Comparison of ENCODE assay signal across 8 cellular contexts in genomic region chr10:66180651-66181318, GRCh38.
DNase-seq lines count a peak whose midpoint lies in the region; ATAC-seq and TF ChIP-seq lines count a peak whose summit lies in the region.

No MANE protein-coding gene starts in this region.

- H3K36me3 ChIP-seq in OCI-LY3 (replicated peaks; ENCODE audit: low read depth, low read length) (no peaks in the 10 kb centered on the region), liver (ENCODE audit: control insufficient read depth in 4 of 4, insufficient read depth in 3 of 4, low read depth in 1 of 4, low read length in 3 of 4) (no peaks in the 10 kb centered on the region), uterus (no peaks in the 10 kb centered on the region)

- H3K27me3 Mint-ChIP-seq in activated CD4-positive, alpha-beta T cell treated with anti-CD3 and anti-CD28 coated beads, Interleukin-2, amount 10 ng/mL, durations not matched to agents 24 days and 14 days: no peaks in the 10 kb centered on the region

- H3K4me3 ChIP-seq in OCI-LY3 (ENCODE audit: low read length) (no peak overlapping the region), coronary artery (peak overlapping the region; percentile 32), liver (ENCODE audit: low read depth in 1 of 3, low read length in 3 of 3) (no peak overlapping the region), uterus (no peak overlapping the region)

- H3K9me3 ChIP-seq in OCI-LY3 (ENCODE audit: insufficient read depth, low read length): no peaks in the 10 kb centered on the region
- no peaks in the 10 kb centered on the region for H3K9me3 ChIP-seq in liver (ENCODE audit: control insufficient read depth in 4 of 4, low read length in 3 of 4)
- no peaks in the 10 kb centered on the region for H3K9me3 ChIP-seq in uterus

- peak; percentile 78 for DNase-seq in activated CD4-positive, alpha-beta T cell treated with anti-CD3 and anti-CD28 coated beads, Interleukin-2, amount 10 ng/mL, durations not matched to agents 24 days and 14 days
- no peak for DNase-seq in activated CD4-positive, alpha-beta T cell treated with anti-CD3 and anti-CD28 coated beads for 1 hour
- no peak for DNase-seq in coronary artery (ENCODE audit: low spot score)
- DNase-seq in uterus: no peak

- peak overlapping the region; percentile 52; the same call in 1 of the 2 replicates for H2AFZ ChIP-seq in OCI-LY3 (ENCODE audit: low read depth, low read length)

- TF ChIP-seq CTCF in OCI-LY3 (IDR thresholded peaks at IDR 0.05; ENCODE audit: low read depth, low read length) (peak; percentile 58), coronary artery (IDR thresholded peaks at IDR 0.05) (peak; percentile 51), liver (IDR thresholded peaks at IDR 0.05; ENCODE audit: low read depth, low read length, missing input control) (peak; percentile 56), uterus (IDR thresholded peaks at IDR 0.05) (peak; percentile 46 to 62 (median 58))

- H3K27ac Mint-ChIP-seq in activated CD4-positive, alpha-beta T cell treated with anti-CD3 and anti-CD28 coated beads, Interleukin-2, amount 10 ng/mL, durations not matched to agents 24 days and 14 days: no peak overlapping the region

- H3K27me3 ChIP-seq in OCI-LY3 (ENCODE audit: low read depth, low read length) (no peaks in the 10 kb centered on the region), liver (ENCODE audit: control insufficient read depth in 4 of 4, insufficient read depth in 4 of 4, low read length in 3 of 4) (no peaks in the 10 kb centered on the region), uterus (no peaks in the 10 kb centered on the region)

- no peak overlapping the region for H3K4me3 Mint-ChIP-seq in activated CD4-positive, alpha-beta T cell treated with anti-CD3 and anti-CD28 coated beads, Interleukin-2, amount 10 ng/mL, durations not matched to agents 24 days and 14 days

- H4K20me1 ChIP-seq in OCI-LY3 (ENCODE audit: insufficient read depth, low read length): no peaks in the 10 kb centered on the region

- no peaks in the 10 kb centered on the region for H3K79me2 ChIP-seq in OCI-LY3 (ENCODE audit: low read length)

- TF ChIP-seq RAD21 in liver (IDR thresholded peaks at IDR 0.05): peak; percentile 87 to 89

- 41% methylated on average over 4 of the region's 4 CpGs for WGBS in liver

- no peak for TF ChIP-seq POLR2A in uterus (IDR thresholded peaks at IDR 0.05)

- no peaks in the 10 kb centered on the region for H3K4me1 Mint-ChIP-seq in activated CD4-positive, alpha-beta T cell treated with anti-CD3 and anti-CD28 coated beads, Interleukin-2, amount 10 ng/mL, durations not matched to agents 24 days and 14 days

- peak overlapping the region; percentile 37; the same call in 1 of the 2 replicates for H3K4me2 ChIP-seq in OCI-LY3 (ENCODE audit: low read length)

- no peaks in the 10 kb centered on the region for H3K36me3 Mint-ChIP-seq in activated CD4-positive, alpha-beta T cell treated with anti-CD3 and anti-CD28 coated beads, Interleukin-2, amount 10 ng/mL, durations not matched to agents 24 days and 14 days (ENCODE audit: low read depth)

- H3K27ac ChIP-seq in OCI-LY3 (ENCODE audit: low read length) (no peak overlapping the region), coronary artery (no peak overlapping the region), liver (ENCODE audit: low read depth in 1 of 2, low read length in 2 of 2) (no peak overlapping the region), uterus (no peak overlapping the region)

- H3K9me3 Mint-ChIP-seq in activated CD4-positive, alpha-beta T cell treated with anti-CD3 and anti-CD28 coated beads, Interleukin-2, amount 10 ng/mL, durations not matched to agents 24 days and 14 days: no peaks in the 10 kb centered on the region

- H3K4me1 ChIP-seq in OCI-LY3 (ENCODE audit: low read length): no peaks in the 10 kb centered on the region
- peaks cover 0 to 4% (median 0%) of the 10 kb centered on the region in 4 donors for H3K4me1 ChIP-seq in liver (ENCODE audit: control insufficient read depth in 4 of 4, insufficient read depth in 4 of 4, low read length in 3 of 4)
- no peaks in the 10 kb centered on the region for H3K4me1 ChIP-seq in uterus

- ATAC-seq in GM21515 (IDR thresholded peaks at IDR 0.05; ENCODE audit: unreplicated experiment): peak; percentile 87
- peak; percentile 91 for ATAC-seq in HG03571 (IDR thresholded peaks at IDR 0.05; ENCODE audit: unreplicated experiment)

- H3K9ac ChIP-seq in OCI-LY3 (ENCODE audit: low read length) (no peak overlapping the region), liver (ENCODE audit: low read depth in 1 of 2, low read length in 2 of 2) (peak overlapping the region in 1 of 2 donors; percentile 47)

- intact Hi-C loops in activated CD4-positive, alpha-beta T cell treated with anti-CD3 and anti-CD28 coated beads, Interleukin-2, amount 10 ng/mL, durations not matched to agents 24 days and 14 days (cut with micrococcal nuclease): no loop called here
- intact Hi-C loops in uterus (cut with DNase I; ENCODE audit: low total_unique reads): no loop called here

TF ChIP-seq in liver, 16 proteins besides CTCF, POLR2A, EP300 and RAD21:
- TF ChIP-seq HNF4G (IDR thresholded peaks at IDR 0.05) (no peak), YY1 (IDR thresholded peaks at IDR 0.05) (peak; percentile 28)
